In genomic region chr19:11340099-11340467, GRCh38 we compare ENCODE assay signal across 8 cellular contexts. TPM values are rescaled to one million over a fixed set of nuclear protein-coding genes. Genes with fewer than 3 reads are reported as not detected.
DNase-seq lines count a peak whose midpoint lies in the region; ATAC-seq and TF ChIP-seq lines count a peak whose summit lies in the region.
"Not testable (repeated sequence)": the region's sequence is repeated elsewhere in the genome, so short reads cannot be mapped to it uniquely, and the experiment has no call there.

No MANE protein-coding gene starts in this region.

- ATAC-seq in activated T-cell treated with anti-CD3 and anti-CD28 coated beads, Interleukin-2, amount 50 U/mL, for 4 hours; gastroesophageal sphincter; naive thymus-derived CD4-positive, alpha-beta T cell: not testable (repeated sequence)

- H3K27me3 Mint-ChIP-seq in activated T-cell treated with anti-CD3 and anti-CD28 coated beads, Interleukin-2, amount 50 U/mL, for 4 hours (ENCODE audit: low read depth); naive thymus-derived CD4-positive, alpha-beta T cell: not testable (repeated sequence)

- H3K4me1 ChIP-seq in PC-9 (replicated peaks; ENCODE audit: insufficient read depth) (peaks cover 32% of the 10 kb centered on the region), gastroesophageal sphincter (peaks cover 0 to 56% (median 23%) of the 10 kb centered on the region in 3 donors), skeletal muscle satellite cell (ENCODE audit: control insufficient read depth, insufficient read depth, low read length) (peaks cover 19% of the 10 kb centered on the region), vagina (peaks cover 46% of the 10 kb centered on the region)
- H3K4me1 ChIP-seq in naive thymus-derived CD4-positive, alpha-beta T cell (ENCODE audit: control insufficient read depth in 2 of 2, insufficient read depth in 2 of 2, low read length in 2 of 2), result peaks cover 7 to 29% of the 10 kb centered on the region in 2 donors

- H3K4me3 ChIP-seq in GM12864 (ENCODE audit: low read depth, low read length) (peak overlapping the region; percentile 61), PC-9 (peak overlapping the region; percentile 84; the same call in 1 of the 2 replicates), gastroesophageal sphincter (peak overlapping the region in 1 of 2 donors; percentile 81), skeletal muscle satellite cell (ENCODE audit: low read length) (peak overlapping the region; percentile 59), vagina (peak overlapping the region in 1 of 2 donors; percentile 73)
- peak overlapping the region; percentile 75 for H3K4me3 ChIP-seq in naive thymus-derived CD4-positive, alpha-beta T cell (ENCODE audit: low read length)

- H4K20me1 ChIP-seq in PC-9 (ENCODE audit: insufficient read depth), result not testable (repeated sequence)

- peak overlapping the region in 2 of 9 donors; percentile 52 to 86 for H3K27ac Mint-ChIP-seq in naive thymus-derived CD4-positive, alpha-beta T cell

- peaks cover 27% of the 10 kb centered on the region for H3K4me1 Mint-ChIP-seq in activated T-cell treated with anti-CD3 and anti-CD28 coated beads, Interleukin-2, amount 50 U/mL, for 4 hours (ENCODE audit: low read depth)
- peaks cover 0 to 41% (median 29%) of the 10 kb centered on the region in 7 donors for H3K4me1 Mint-ChIP-seq in naive thymus-derived CD4-positive, alpha-beta T cell

- 77 to 78% methylated on average over 6 of the region's 8 CpGs for WGBS in gastroesophageal sphincter (ENCODE audit: low coverage in 1 of 2), 2 donors

- H3K9me3 ChIP-seq in PC-9 (ENCODE audit: insufficient read depth, low read depth); gastroesophageal sphincter; naive thymus-derived CD4-positive, alpha-beta T cell (ENCODE audit: control insufficient read depth in 2 of 3, low read length in 3 of 3); skeletal muscle satellite cell (replicated peaks; ENCODE audit: low read length); vagina: not testable (repeated sequence)

- not testable (repeated sequence) for H3K27ac ChIP-seq in PC-9; naive thymus-derived CD4-positive, alpha-beta T cell (ENCODE audit: low read depth, low read length)
- H3K27ac ChIP-seq in caudate nucleus (ENCODE audit: low read depth, low read length) (peak overlapping the region; percentile 60), gastroesophageal sphincter (peak overlapping the region in 3 of 4 donors; percentile 84 to 88 (median 84)), vagina (peak overlapping the region; percentile 95)

- CTCF ChIA-PET in PC-9 (lab: Charles Lee), result not testable (repeated sequence)
- CTCF ChIA-PET in naive thymus-derived CD4-positive, alpha-beta T cell (lab: Charles Lee), result interaction anchor here (0.5 to 0.9 kb wide), 3 partner anchors 12 to 301 kb away, joined by 3 read pairs; partner anchors contain the start of gene SWSAP1

- not testable (repeated sequence) for TF ChIP-seq CTCF in GM12864 (IDR thresholded peaks at IDR 0.05; ENCODE audit: low read depth, low read length, missing control alignments); PC-9 (conservative IDR thresholded peaks at IDR 0.05); gastroesophageal sphincter (IDR thresholded peaks at IDR 0.05); vagina (IDR thresholded peaks at IDR 0.05)

- H3K9me2 ChIP-seq in PC-9 (ENCODE audit: insufficient read depth), result not testable (repeated sequence)

- not testable (repeated sequence) for TF ChIP-seq POLR2A in gastroesophageal sphincter (IDR thresholded peaks at IDR 0.05); vagina (IDR thresholded peaks at IDR 0.05)

- peak overlapping the region; percentile 92 for H3K4me2 ChIP-seq in PC-9
- H3K4me2 ChIP-seq in skeletal muscle satellite cell (ENCODE audit: low read length), result peak overlapping the region; percentile 80

- peak overlapping the region; percentile 77 for H3K4me3 Mint-ChIP-seq in activated T-cell treated with anti-CD3 and anti-CD28 coated beads, Interleukin-2, amount 50 U/mL, for 4 hours
- peak overlapping the region; percentile 75 to 88 (median 80) for H3K4me3 Mint-ChIP-seq in naive thymus-derived CD4-positive, alpha-beta T cell

- H3F3A ChIP-seq in PC-9 (ENCODE audit: insufficient read depth, low read depth), result peaks cover 48% of the 10 kb centered on the region

- peak overlapping the region; percentile 91; the same call in 1 of the 2 replicates for H2AFZ ChIP-seq in PC-9

- intact Hi-C loops in PC-9 (cut with micrococcal nuclease; ENCODE audit: unreplicated experiment); naive thymus-derived CD4-positive, alpha-beta T cell (cut with micrococcal nuclease): not testable (repeated sequence)
- intact Hi-C loops in vagina (cut with DNase I), result loop anchor here (10.0 kb wide), 1 partner anchor 1555 kb away; the partner anchor contains the start of gene GCDH

- DNase-seq in GM12864 (ENCODE audit: low read depth); PC-9; activated T-cell treated with anti-CD3 and anti-CD28 coated beads, Interleukin-2, amount 50 U/mL, for 4 hours; caudate nucleus (lab: John Stamatoyannopoulos, UW); naive thymus-derived CD4-positive, alpha-beta T cell; vagina (ENCODE audit: extremely low spot score in 2 of 2): not testable (repeated sequence)

- H3K36me3 Mint-ChIP-seq in activated T-cell treated with anti-CD3 and anti-CD28 coated beads, Interleukin-2, amount 50 U/mL, for 4 hours (ENCODE audit: insufficient read depth), result peaks cover 13% of the 10 kb centered on the region
- H3K36me3 Mint-ChIP-seq in naive thymus-derived CD4-positive, alpha-beta T cell, result peaks cover 6 to 24% (median 17%) of the 10 kb centered on the region in 5 donors

- H3K9ac ChIP-seq in skeletal muscle satellite cell (ENCODE audit: low read depth, low read length), result not testable (repeated sequence)

- not testable (repeated sequence) for H3K9me3 Mint-ChIP-seq in activated T-cell treated with anti-CD3 and anti-CD28 coated beads, Interleukin-2, amount 50 U/mL, for 4 hours; naive thymus-derived CD4-positive, alpha-beta T cell

- H3K27me3 ChIP-seq in PC-9 (ENCODE audit: insufficient read depth, low read depth); gastroesophageal sphincter; naive thymus-derived CD4-positive, alpha-beta T cell (ENCODE audit: control insufficient read depth in 2 of 2, insufficient read depth in 2 of 2, low read length in 2 of 2); skeletal muscle satellite cell (ENCODE audit: control insufficient read depth, insufficient read depth, low read length); vagina: not testable (repeated sequence)

- BruUV-seq in PC-9 (replicated peaks; lab: Mats Ljungman, UMichigan), result not testable (repeated sequence)

- H3K79me2 ChIP-seq in PC-9 (ENCODE audit: low read depth), result peaks cover 34% of the 10 kb centered on the region

- POLR2A ChIA-PET in PC-9 (lab: Charles Lee; ENCODE audit: unreplicated experiment), result interaction anchor here (0.7 kb wide), 1 partner anchor 44 kb away, joined by 5 read pairs; the partner anchor contains the start of gene TSPAN16
- POLR2A ChIA-PET in naive thymus-derived CD4-positive, alpha-beta T cell (lab: Charles Lee), result interaction anchor here (0.6 to 4.2 kb wide), 3 partner anchors 34 to 173 kb away, joined by 3 to 24 read pairs (median 9); partner anchors contain the start of gene SWSAP1

- H3K36me3 ChIP-seq in PC-9 (ENCODE audit: low read depth), result peaks cover 34% of the 10 kb centered on the region
- peaks cover 0 to 48% of the 10 kb centered on the region in 2 donors for H3K36me3 ChIP-seq in gastroesophageal sphincter
- peaks cover 0 to 19% (median 4%) of the 10 kb centered on the region in 3 experiments for H3K36me3 ChIP-seq in naive thymus-derived CD4-positive, alpha-beta T cell (ENCODE audit: control insufficient read depth in 2 of 3, insufficient read depth in 3 of 3, low read length in 3 of 3)
- H3K36me3 ChIP-seq in skeletal muscle satellite cell (ENCODE audit: insufficient read depth, low read length), result not testable (repeated sequence)
- peaks cover 0 to 21% of the 10 kb centered on the region in 2 donors for H3K36me3 ChIP-seq in vagina

- not testable (repeated sequence) for TF ChIP-seq EP300 in gastroesophageal sphincter (IDR thresholded peaks at IDR 0.05)

RNA-seq across cellular contexts. Expression of gene RAB3D, which starts 0.6 kb away (rescaled TPM):
- 35.0 and 36.5 TPM in 2 replicates for total RNA-seq in PC-9 (2021)
- 1 to 10 TPM; 4.0 to 4.5 (median 4.3) TPM for total RNA-seq in activated T-cell treated with anti-CD3 and anti-CD28 coated beads, Interleukin-2, amount 50 U/mL, for 4 hours
- total RNA-seq in gastroesophageal sphincter, result 10 to 100 TPM; 21.5 to 43.7 (median 28.0) TPM
- total RNA-seq in naive thymus-derived CD4-positive, alpha-beta T cell, result 10 to 100 TPM in 2 of 5 experiments, 1 to 10 TPM in 3; 7.4 to 38.2 (median 8.8) TPM
- 1 to 10 TPM; 1.4 to 2.3 TPM for polyA plus RNA-seq in naive thymus-derived CD4-positive, alpha-beta T cell
- total RNA-seq in skeletal muscle satellite cell (2012; rRNA removed), result 7.4 and 7.9 TPM in 2 replicates
- total RNA-seq in vagina, result 33.9 TPM

RNA-seq across cellular contexts. Expression of gene TMEM205, which starts 6.0 kb away (rescaled TPM):
- total RNA-seq in PC-9 (2021), result 80.3 and 90.6 TPM in 2 replicates
- 10 to 100 TPM; 33.5 to 38.9 (median 33.7) TPM for total RNA-seq in activated T-cell treated with anti-CD3 and anti-CD28 coated beads, Interleukin-2, amount 50 U/mL, for 4 hours
- 100 to 1,000 TPM; 165 to 262 (median 210) TPM for total RNA-seq in gastroesophageal sphincter
- 10 to 100 TPM; 19.5 to 36.7 (median 29.5) TPM for total RNA-seq in naive thymus-derived CD4-positive, alpha-beta T cell
- polyA plus RNA-seq in naive thymus-derived CD4-positive, alpha-beta T cell, result 10 to 100 TPM; 66.7 to 81.0 TPM
- 74.3 and 78.3 TPM in 2 replicates for total RNA-seq in skeletal muscle satellite cell (2012; rRNA removed)
- total RNA-seq in vagina, result 173 TPM

RNA-seq across cellular contexts. Expression of gene CCDC159, which starts 6.2 kb away (rescaled TPM):
- total RNA-seq in PC-9 (2021), result 9.4 and 13.7 TPM in 2 replicates
- total RNA-seq in activated T-cell treated with anti-CD3 and anti-CD28 coated beads, Interleukin-2, amount 50 U/mL, for 4 hours, result 10 to 100 TPM; 10.7 to 14.6 (median 11.0) TPM
- 10 to 100 TPM in 3 of 4 donors, 1 to 10 TPM in 1; 6.6 to 30.0 (median 19.0) TPM for total RNA-seq in gastroesophageal sphincter
- total RNA-seq in naive thymus-derived CD4-positive, alpha-beta T cell, result 10 to 100 TPM; 17.6 to 87.4 (median 84.3) TPM
- 10 to 100 TPM in 1 of 2 donors, 1 to 10 TPM in 1; 10.0 to 19.6 TPM for polyA plus RNA-seq in naive thymus-derived CD4-positive, alpha-beta T cell
- 2.4 and 4.3 TPM in 2 replicates for total RNA-seq in skeletal muscle satellite cell (2012; rRNA removed)
- total RNA-seq in vagina, result 24.1 TPM

RNA-seq across cellular contexts. Expression of gene PLPPR2, which starts 15.1 kb away (rescaled TPM):
- 25.2 and 30.4 TPM in 2 replicates for total RNA-seq in PC-9 (2021)
- 1 to 10 TPM; 2.4 to 4.1 (median 3.8) TPM for total RNA-seq in activated T-cell treated with anti-CD3 and anti-CD28 coated beads, Interleukin-2, amount 50 U/mL, for 4 hours
- 10 to 100 TPM; 20.5 to 57.7 (median 44.9) TPM for total RNA-seq in gastroesophageal sphincter
- total RNA-seq in naive thymus-derived CD4-positive, alpha-beta T cell, result 10 to 100 TPM in 4 of 5 experiments, 1 to 10 TPM in 1; 2.6 to 31.0 (median 13.7) TPM
- 1 to 10 TPM in 1 of 2 donors, under 1 TPM in 1; 0.92 to 1.0 TPM for polyA plus RNA-seq in naive thymus-derived CD4-positive, alpha-beta T cell
- total RNA-seq in skeletal muscle satellite cell (2012; rRNA removed), result 6.1 and 14.9 TPM in 2 replicates
- 16.5 TPM for total RNA-seq in vagina

RNA-seq across cellular contexts. Expression of gene SWSAP1, which starts 34.4 kb away (rescaled TPM):
- total RNA-seq in PC-9 (2021) (4.6 and 4.8 TPM in 2 replicates), gastroesophageal sphincter (1 to 10 TPM in 2 of 4 donors, under 1 TPM in 2; 0.62 to 2.6 (median 1.0) TPM), vagina (1.5 TPM)
- 1 to 10 TPM; 2.0 to 3.1 (median 2.1) TPM for total RNA-seq in activated T-cell treated with anti-CD3 and anti-CD28 coated beads, Interleukin-2, amount 50 U/mL, for 4 hours
- 1 to 10 TPM; 3.4 to 4.2 (median 4.0) TPM for total RNA-seq in naive thymus-derived CD4-positive, alpha-beta T cell
- 1 to 10 TPM; 5.9 to 7.3 TPM for polyA plus RNA-seq in naive thymus-derived CD4-positive, alpha-beta T cell
- 0.87 and 1.3 TPM in 2 replicates for total RNA-seq in skeletal muscle satellite cell (2012; rRNA removed)
